13 cellular contexts compared by ENCODE assay signal in the genomic region with DNA sequence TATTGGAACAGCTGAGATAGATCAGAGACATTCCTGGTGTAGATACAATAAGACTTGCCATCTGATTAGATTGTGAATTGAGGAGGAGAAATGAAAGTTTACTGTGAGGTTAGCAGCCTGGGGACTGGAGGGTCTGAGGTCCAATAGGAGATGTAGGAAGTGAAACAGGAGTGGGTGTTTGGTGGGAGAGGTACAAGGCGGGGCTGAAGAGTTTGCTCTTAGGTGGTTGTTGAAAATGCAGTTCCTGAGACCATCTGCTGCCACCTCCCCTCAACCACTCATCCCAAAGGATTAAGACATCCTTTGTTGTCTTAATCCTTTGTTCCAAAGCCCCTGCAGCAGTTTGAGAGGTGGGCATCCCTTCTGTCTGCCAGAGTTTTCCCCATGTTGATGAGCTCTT. TPM values are rescaled to one million over a fixed set of nuclear protein-coding genes. Genes with fewer than 3 reads are reported as not detected.
DNase-seq lines count a peak whose midpoint lies in the region; ATAC-seq and TF ChIP-seq lines count a peak whose summit lies in the region.
"Had no signal": no experiment of that assay in that cellular context is flagged by ENCODE, and none has a peak within 500 bp of the region (broad histone marks: within the 10 kb centered on the region; RNA-seq: fewer than 3 reads in every experiment).

No MANE protein-coding gene starts in this region.

- peak; percentile 56 for DNase-seq in neural progenitor cell (ENCODE audit: low spot score)
- no peak for DNase-seq in GF-D8 (lab: John Stamatoyannopoulos, UW)
- DNase-seq in NCI-H2081 treated with DMSO at 0.1 percent for 48 hours (lab: John Stamatoyannopoulos, UW): no peak
- DNase-seq in foreskin fibroblast: no peak
- DNase-seq: activated CD8-positive, alpha-beta memory T cell treated with anti-CD3 and anti-CD28 coated beads, Interleukin-2, amount 50 U/mL, for 48 hours; effector CD4-positive, alpha-beta T cell; NCI-H146 had no signal

- no peak overlapping the region for H3K27ac Mint-ChIP-seq in neural progenitor cell

- no peaks in the 10 kb centered on the region for H3F3A ChIP-seq in neural progenitor cell (ENCODE audit: low read depth)

- no peaks in the 10 kb centered on the region for H3K27me3 Mint-ChIP-seq in neural progenitor cell (ENCODE audit: insufficient read depth, low read depth)

- H3K4me3 Mint-ChIP-seq in neural progenitor cell: no peak overlapping the region

- H3K4me1 Mint-ChIP-seq in neural progenitor cell: no peaks in the 10 kb centered on the region

- TF ChIP-seq CTCF in neural progenitor cell (IDR thresholded peaks at IDR 0.05) (no peak), foreskin fibroblast (IDR thresholded peaks at IDR 0.05; ENCODE audit: low read depth, low read length) (no peak)

- H2AFZ ChIP-seq in neural progenitor cell (replicated peaks): no peak overlapping the region

- H3K9me3 Mint-ChIP-seq in neural progenitor cell: no peaks in the 10 kb centered on the region

- no peak overlapping the region for H3K27ac ChIP-seq in neural progenitor cell
- H3K27ac ChIP-seq: gastroesophageal sphincter, skin epidermis had no signal

- no peak overlapping the region for H3K4me3 ChIP-seq in neural progenitor cell
- no peak overlapping the region for H3K4me3 ChIP-seq in foreskin fibroblast (ENCODE audit: low read depth in 1 of 2, low read length in 2 of 2)
- H3K4me3 ChIP-seq: gastroesophageal sphincter, HAP-1, skin epidermis had no signal

- no peaks in the 10 kb centered on the region for H3K9me3 ChIP-seq in neural progenitor cell (ENCODE audit: low read depth)
- H3K9me3 ChIP-seq: gastroesophageal sphincter, HAP-1 had no signal

- no peaks in the 10 kb centered on the region for H3K79me2 ChIP-seq in neural progenitor cell (ENCODE audit: low read depth)

- H3K36me3 Mint-ChIP-seq in neural progenitor cell: no peaks in the 10 kb centered on the region

- H3K27me3 ChIP-seq in neural progenitor cell: no peaks in the 10 kb centered on the region
- H3K27me3 ChIP-seq: gastroesophageal sphincter had no signal

- no peaks in the 10 kb centered on the region for H4K20me1 ChIP-seq in neural progenitor cell (ENCODE audit: low read depth)

- peak; percentile 38 for ATAC-seq in GM18519 (IDR thresholded peaks at IDR 0.05; ENCODE audit: low FRiP score, unreplicated experiment)
- ATAC-seq in GM21529 (IDR thresholded peaks at IDR 0.05; ENCODE audit: unreplicated experiment): peak; percentile 64
- peak; percentile 52 for ATAC-seq in HG03442 (IDR thresholded peaks at IDR 0.05; ENCODE audit: unreplicated experiment)
- ATAC-seq: gastroesophageal sphincter had no signal

- no peaks in the 10 kb centered on the region for H3K36me3 ChIP-seq in neural progenitor cell
- H3K36me3 ChIP-seq: HAP-1 had no signal

- H3K9ac ChIP-seq in neural progenitor cell: no peak overlapping the region

- peaks cover 16% of the 10 kb centered on the region for H3K4me1 ChIP-seq in neural progenitor cell
- H3K4me1 ChIP-seq: gastroesophageal sphincter, HAP-1 had no signal

- peak overlapping the region; percentile 51 for H3K4me2 ChIP-seq in neural progenitor cell

RNA-seq across cellular contexts. Expression of a gene that starts 14.8 kb away (rescaled TPM):
- total RNA-seq in neural progenitor cell (ENCODE audit: low replicate concordance): 1.1 and 1.3 TPM in 2 replicates

RNA-seq across cellular contexts. Expression of a gene that starts 38.2 kb away (rescaled TPM):
- total RNA-seq in neural progenitor cell (ENCODE audit: low replicate concordance): 2.4 and 2.7 TPM in 2 replicates
